Comparison of ENCODE assay signal across 23 cellular contexts in genomic region chr5:83125560-83125959, GRCh38. TPM values are rescaled to one million over a fixed set of nuclear protein-coding genes. Genes with fewer than 3 reads are reported as not detected.
DNase-seq lines count a peak whose midpoint lies in the region; ATAC-seq and TF ChIP-seq lines count a peak whose summit lies in the region.
"Had no signal": no experiment of that assay in that cellular context is flagged by ENCODE, and none has a peak within 500 bp of the region (broad histone marks: within the 10 kb centered on the region; RNA-seq: fewer than 3 reads in every experiment).

No MANE protein-coding gene starts in this region.

- no peak overlapping the region for H3K23ac ChIP-seq in mesendoderm (ENCODE audit: low read length)

- H3K36me3 Mint-ChIP-seq in Caco-2 (ENCODE audit: insufficient read depth, unreplicated experiment) (peaks cover 7% of the 10 kb centered on the region), GM23338 (ENCODE audit: low read depth) (peaks cover 29% of the 10 kb centered on the region)
- peaks cover 14% of the 10 kb centered on the region for H3K36me3 Mint-ChIP-seq in activated CD4-positive, alpha-beta T cell treated with anti-CD3 and anti-CD28 coated beads, Interleukin-2, amount 10 ng/mL, durations not matched to agents 7 days and 5 days (ENCODE audit: low read depth)

- H3K79me1 ChIP-seq in mesendoderm (ENCODE audit: low read length), result no peaks in the 10 kb centered on the region

- BruUV-seq in Caco-2 (replicated peaks; lab: Mats Ljungman, UMichigan), result no TSS peak

- POLR2A ChIA-PET in Caco-2 (lab: Charles Lee), result interaction anchor here (0.6 kb wide), 1 partner anchor 49 kb away, joined by 3 read pairs; no protein-coding TSS in a partner anchor
- POLR2A ChIA-PET in activated CD4-positive, alpha-beta T cell treated with anti-CD3 and anti-CD28 coated beads, Interleukin-2, amount 10 ng/mL, durations not matched to agents 7 days and 5 days (lab: Charles Lee), result no interaction called here

- H3K79me2 ChIP-seq in GM23338 (replicated peaks; ENCODE audit: insufficient read depth) (no peaks in the 10 kb centered on the region), mesendoderm (ENCODE audit: control insufficient read depth, insufficient read depth, low read length) (no peaks in the 10 kb centered on the region)

- no peak overlapping the region for H2BK15ac ChIP-seq in mesendoderm (replicated peaks; ENCODE audit: low read depth)

- no peaks in the 10 kb centered on the region for H3K9me2 ChIP-seq in GM23338 (ENCODE audit: insufficient read depth)

- no peaks in the 10 kb centered on the region for H3K36me3 ChIP-seq in Caco-2 (ENCODE audit: control insufficient read depth, insufficient read depth, low read length)
- no peaks in the 10 kb centered on the region for H3K36me3 ChIP-seq in GM23338 (ENCODE audit: insufficient read depth)
- H3K36me3 ChIP-seq in mesendoderm (ENCODE audit: control insufficient read depth, insufficient read depth, low read length), result no peaks in the 10 kb centered on the region
- H3K36me3 ChIP-seq: BE2C, HAP-1 had no signal

- no peaks in the 10 kb centered on the region for H3K27me3 Mint-ChIP-seq in Caco-2 (ENCODE audit: insufficient read depth, unreplicated experiment)
- no peaks in the 10 kb centered on the region for H3K27me3 Mint-ChIP-seq in GM23338 (ENCODE audit: insufficient read depth, low read depth, poor library complexity)
- H3K27me3 Mint-ChIP-seq in activated CD4-positive, alpha-beta T cell treated with anti-CD3 and anti-CD28 coated beads, Interleukin-2, amount 10 ng/mL, durations not matched to agents 7 days and 5 days, result no peaks in the 10 kb centered on the region
- H3K27me3 Mint-ChIP-seq: CD4-positive, alpha-beta T cell; CD8-positive, alpha-beta memory T cell had no signal

- no peak overlapping the region for H2AFZ ChIP-seq in GM23338
- H2AFZ ChIP-seq: GM23248 had no signal

- WGBS in mesendoderm (ENCODE audit: extremely low coverage, insufficient coverage, low lambda C conversion rate), result no CpG with 5 or more reads among the region's 7 CpGs

- no peaks in the 10 kb centered on the region for H3F3A ChIP-seq in GM23338 (replicated peaks; ENCODE audit: low read depth)

- H3K9ac ChIP-seq in mesendoderm (ENCODE audit: low read length), result no peak overlapping the region
- H3K9ac ChIP-seq: BLaER1 treated with 17β-estradiol and CSF1 and Interleukin-3, amounts not matched to agents 10 nM and 100 nM; GM23248 had no signal

- TF ChIP-seq CTCF in Caco-2 (IDR thresholded peaks at IDR 0.05; ENCODE audit: insufficient read depth in 1 of 2, low read depth in 1 of 2, low read length in 1 of 2, severe bottlenecking in 1 of 2, unreplicated experiment in 1 of 2) (no peak), GM23338 (conservative IDR thresholded peaks at IDR 0.05; ENCODE audit: low read depth in 2 of 2) (no peak)

- H3K4me2 ChIP-seq in GM23338 (no peak overlapping the region), mesendoderm (ENCODE audit: low read length) (no peak overlapping the region)
- H3K4me2 ChIP-seq: A549; BLaER1 treated with 17β-estradiol and CSF1 and Interleukin-3, amounts not matched to agents 10 nM and 100 nM had no signal

- no peaks in the 10 kb centered on the region for H3K9me3 ChIP-seq in Caco-2
- H3K9me3 ChIP-seq: A549, BE2C, HAP-1 had no signal

- H3K4me1 ChIP-seq in Caco-2 (peaks cover 21% of the 10 kb centered on the region), GM23338 (ENCODE audit: insufficient read depth) (no peaks in the 10 kb centered on the region), mesendoderm (ENCODE audit: control insufficient read depth, low read depth, low read length) (no peaks in the 10 kb centered on the region)
- H3K4me1 ChIP-seq: BE2C; BLaER1 treated with 17β-estradiol and CSF1 and Interleukin-3, amounts not matched to agents 10 nM and 100 nM; HAP-1 had no signal

- CTCF ChIA-PET in Caco-2 (lab: Charles Lee), result no interaction called here
- CTCF ChIA-PET in activated CD4-positive, alpha-beta T cell treated with anti-CD3 and anti-CD28 coated beads, Interleukin-2, amount 10 ng/mL, durations not matched to agents 7 days and 5 days (lab: Charles Lee), result no interaction called here

- H3K27me3 ChIP-seq in Caco-2 (replicated peaks; ENCODE audit: control insufficient read depth, insufficient read depth, low read length) (no peaks in the 10 kb centered on the region), GM23338 (ENCODE audit: insufficient read depth) (no peaks in the 10 kb centered on the region), mesendoderm (ENCODE audit: insufficient read depth, low read length, poor library complexity) (no peaks in the 10 kb centered on the region)
- H3K27me3 ChIP-seq: BE2C; BLaER1 treated with 17β-estradiol and CSF1 and Interleukin-3, amounts not matched to agents 10 nM and 100 nM had no signal

- H2AK5ac ChIP-seq in mesendoderm (ENCODE audit: low read length), result no peak overlapping the region

- H4K20me1 ChIP-seq in GM23338 (replicated peaks; ENCODE audit: insufficient read depth), result no peaks in the 10 kb centered on the region
- H4K20me1 ChIP-seq: BLaER1 treated with 17β-estradiol and CSF1 and Interleukin-3, amounts not matched to agents 10 nM and 100 nM had no signal

- DNase-seq in Caco-2, result peak in 1 of 2 experiments; percentile 52
- peak; percentile 5 for DNase-seq in GM23338 (ENCODE audit: low spot score)
- DNase-seq in HT-29 (ENCODE audit: low spot score), result peak; percentile 4
- peak; percentile 2 for DNase-seq in mesendoderm
- no peak for DNase-seq in COLO668 (lab: John Stamatoyannopoulos, UW; ENCODE audit: unreplicated experiment)
- no peak for DNase-seq in GM03348 (ENCODE audit: low spot score)
- no peak for DNase-seq in activated CD4-positive, alpha-beta T cell treated with anti-CD3 and anti-CD28 coated beads, Interleukin-2, amount 10 ng/mL, durations not matched to agents 7 days and 5 days
- DNase-seq: 8988T; ACHN; AML-193; BE2C; CD4-positive, alpha-beta T cell; CD8-positive, alpha-beta memory T cell; DMS 273 treated with DMSO at 0.1 percent for 48 hours; DMS79; EL; GF-D8; GM23248 had no signal

- no peak overlapping the region for H3K27ac ChIP-seq in GM23338 (ENCODE audit: low read depth)
- H3K27ac ChIP-seq in mesendoderm (ENCODE audit: low read depth, low read length), result no peak overlapping the region
- H3K27ac ChIP-seq: A549; BLaER1 treated with 17β-estradiol and CSF1 and Interleukin-3, amounts not matched to agents 10 nM and 100 nM; GM23248 had no signal

- H3K9me3 Mint-ChIP-seq in Caco-2 (ENCODE audit: unreplicated experiment) (peaks cover 14% of the 10 kb centered on the region), GM23338 (peaks cover 19% of the 10 kb centered on the region; the same call in 2 of the 3 replicates)
- H3K9me3 Mint-ChIP-seq in activated CD4-positive, alpha-beta T cell treated with anti-CD3 and anti-CD28 coated beads, Interleukin-2, amount 10 ng/mL, durations not matched to agents 7 days and 5 days, result peaks cover 22% of the 10 kb centered on the region

- H3K18ac ChIP-seq in mesendoderm (ENCODE audit: low read length), result no peak overlapping the region

- ATAC-seq in GM23338, result no peak
- no peak for ATAC-seq in GM18867 (IDR thresholded peaks at IDR 0.05; ENCODE audit: unreplicated experiment)
- ATAC-seq: A549 had no signal

- no peak overlapping the region for H3K27ac Mint-ChIP-seq in Caco-2 (ENCODE audit: unreplicated experiment)
- H3K27ac Mint-ChIP-seq in GM23338, result no peak overlapping the region; the same call in 1 of the 2 replicates
- no peak overlapping the region for H3K27ac Mint-ChIP-seq in activated CD4-positive, alpha-beta T cell treated with anti-CD3 and anti-CD28 coated beads, Interleukin-2, amount 10 ng/mL, durations not matched to agents 7 days and 5 days
- H3K27ac Mint-ChIP-seq: CD14-positive monocyte; CD4-positive, alpha-beta T cell; CD8-positive, alpha-beta memory T cell had no signal

- peaks cover 18% of the 10 kb centered on the region for H3K4me1 Mint-ChIP-seq in Caco-2 (ENCODE audit: low read depth, unreplicated experiment)
- H3K4me1 Mint-ChIP-seq in GM23338, result no peaks in the 10 kb centered on the region
- no peaks in the 10 kb centered on the region for H3K4me1 Mint-ChIP-seq in activated CD4-positive, alpha-beta T cell treated with anti-CD3 and anti-CD28 coated beads, Interleukin-2, amount 10 ng/mL, durations not matched to agents 7 days and 5 days
- H3K4me1 Mint-ChIP-seq: CD14-positive monocyte; CD8-positive, alpha-beta memory T cell had no signal

- intact Hi-C loops in Caco-2 (cut with micrococcal nuclease; ENCODE audit: unreplicated experiment), result no loop called here

- no peak overlapping the region for H4K5ac ChIP-seq in mesendoderm (ENCODE audit: low read length)

- no peak overlapping the region for H4K8ac ChIP-seq in mesendoderm (ENCODE audit: low read depth, low read length)

- H3K56ac ChIP-seq in mesendoderm (ENCODE audit: low read length), result no peak overlapping the region

- no peak overlapping the region for H2BK5ac ChIP-seq in mesendoderm (ENCODE audit: low read length)

- H2BK120ac ChIP-seq in mesendoderm (ENCODE audit: low read depth, low read length), result no peak overlapping the region

- no peak overlapping the region for H3K4ac ChIP-seq in mesendoderm (ENCODE audit: low read depth, low read length)

- H3K4me3 Mint-ChIP-seq in Caco-2 (ENCODE audit: unreplicated experiment), result peak overlapping the region; percentile 35
- H3K4me3 Mint-ChIP-seq in GM23338, result no peak overlapping the region
- H3K4me3 Mint-ChIP-seq in activated CD4-positive, alpha-beta T cell treated with anti-CD3 and anti-CD28 coated beads, Interleukin-2, amount 10 ng/mL, durations not matched to agents 7 days and 5 days, result no peak overlapping the region
- H3K4me3 Mint-ChIP-seq: CD14-positive monocyte; CD4-positive, alpha-beta T cell; CD8-positive, alpha-beta memory T cell had no signal

- H3K4me3 ChIP-seq in Caco-2 (ENCODE audit: low read depth, low read length) (no peak overlapping the region), GM23338 (no peak overlapping the region), mesendoderm (ENCODE audit: low read length) (no peak overlapping the region)
- H3K4me3 ChIP-seq: A549; BLaER1 treated with 17β-estradiol and CSF1 and Interleukin-3, amounts not matched to agents 10 nM and 100 nM; GM23248; HAP-1 had no signal

RNA-seq across cellular contexts. Expression of gene XRCC4, which starts 48.2 kb away (rescaled TPM):
- total RNA-seq in Caco-2 (2022), result 13.0 and 13.5 TPM in 2 replicates
- total RNA-seq in GM23338 (2014; rRNA removed; shearing (Covaris generic)), result 11.5 and 12.4 TPM in 2 replicates
- 15.8 and 22.4 TPM in 2 replicates for polyA plus RNA-seq in GM23338 (2016; fragmentation: Nextera tagmentation; extraction: Ambion mirVana)
- 4.2 and 4.4 TPM in 2 replicates for total RNA-seq in HT-29 (2014; rRNA removed; shearing (Covaris generic))
- 12.4 TPM for polyA plus RNA-seq in mesendoderm (2013, experiment 1 of 2)
- polyA plus RNA-seq in mesendoderm (2013, experiment 2 of 2), result 11.7 TPM
- total RNA-seq in activated CD4-positive, alpha-beta T cell treated with anti-CD3 and anti-CD28 coated beads, Interleukin-2, amount 10 ng/mL, durations not matched to agents 7 days and 5 days, result 10 to 100 TPM in 1 of 2 experiments, 1 to 10 TPM in 1; 9.5 to 11.6 TPM

RNA-seq across cellular contexts. Expression of gene TMEM167A, which starts 48.4 kb away (rescaled TPM):
- 85.0 and 97.1 TPM in 2 replicates for total RNA-seq in Caco-2 (2022)
- total RNA-seq in GM23338 (2014; rRNA removed; shearing (Covaris generic)), result 158 and 179 TPM in 2 replicates
- polyA plus RNA-seq in GM23338 (2016; fragmentation: Nextera tagmentation; extraction: Ambion mirVana), result 244 and 267 TPM in 2 replicates
- total RNA-seq in HT-29 (2014; rRNA removed; shearing (Covaris generic)), result 17.1 and 19.4 TPM in 2 replicates
- 100 TPM for polyA plus RNA-seq in mesendoderm (2013, experiment 1 of 2)
- polyA plus RNA-seq in mesendoderm (2013, experiment 2 of 2), result 99.2 TPM
- total RNA-seq in activated CD4-positive, alpha-beta T cell treated with anti-CD3 and anti-CD28 coated beads, Interleukin-2, amount 10 ng/mL, durations not matched to agents 7 days and 5 days, result 10 to 100 TPM; 61.0 to 69.1 TPM

Comparison
In these comparisons a context has a peak if more than half of its experiments do, and no peak if none do; other contexts are left out.
1. DNase-seq: peak in GM23338 (single experiment), HT-29 (single experiment) and mesendoderm (single experiment); none in COLO668 (single experiment), GM03348 (single experiment) and activated CD4-positive, alpha-beta T cell treated with anti-CD3 and anti-CD28 coated beads, Interleukin-2, amount 10 ng/mL, durations not matched to agents 7 days and 5 days (single experiment).